8 cellular contexts compared by ENCODE assay signal in genomic region chrX:19343085-19343461, GRCh38. TPM values are rescaled to one million over a fixed set of nuclear protein-coding genes. Genes with fewer than 3 reads are reported as not detected.
DNase-seq lines count a peak whose midpoint lies in the region; ATAC-seq and TF ChIP-seq lines count a peak whose summit lies in the region.

No MANE protein-coding gene starts in this region.

- H3K27ac ChIP-seq in naive thymus-derived CD4-positive, alpha-beta T cell (ENCODE audit: low read depth, low read length), result peak overlapping the region; percentile 72

- H3K27ac Mint-ChIP-seq in IgD-negative memory B cell, result peak overlapping the region in 2 of 3 donors; percentile 73
- H3K27ac Mint-ChIP-seq in central memory CD8-positive, alpha-beta T cell (ENCODE audit: low read depth), result no peak overlapping the region
- H3K27ac Mint-ChIP-seq in naive thymus-derived CD4-positive, alpha-beta T cell, result peak overlapping the region; percentile 81 to 95 (median 88)

- CTCF ChIA-PET in naive thymus-derived CD4-positive, alpha-beta T cell (lab: Charles Lee), result no interaction called here

- no peaks in the 10 kb centered on the region for H3K9me3 Mint-ChIP-seq in IgD-negative memory B cell
- H3K9me3 Mint-ChIP-seq in central memory CD8-positive, alpha-beta T cell, result no peaks in the 10 kb centered on the region
- no peaks in the 10 kb centered on the region for H3K9me3 Mint-ChIP-seq in naive thymus-derived CD4-positive, alpha-beta T cell

- H3K4me1 ChIP-seq in naive thymus-derived CD4-positive, alpha-beta T cell (ENCODE audit: control insufficient read depth in 2 of 2, insufficient read depth in 2 of 2, low read length in 2 of 2), result peaks cover 6 to 9% of the 10 kb centered on the region in 2 donors

- TF ChIP-seq CTCF in AG09309 (IDR thresholded peaks at IDR 0.05; ENCODE audit: control insufficient read depth, insufficient read depth, low read depth, low read length, missing control alignments), result no peak

- H3K9me3 ChIP-seq in naive thymus-derived CD4-positive, alpha-beta T cell (ENCODE audit: control insufficient read depth in 2 of 3, low read length in 3 of 3), result no peaks in the 10 kb centered on the region

- H3K4me3 ChIP-seq in AG09309 (ENCODE audit: control insufficient read depth, low read depth, low read length), result peak overlapping the region; percentile 83
- peak overlapping the region; percentile 50 for H3K4me3 ChIP-seq in naive thymus-derived CD4-positive, alpha-beta T cell (ENCODE audit: low read length)

- peaks cover 5 to 14% (median 7%) of the 10 kb centered on the region in 3 donors for H3K4me1 Mint-ChIP-seq in IgD-negative memory B cell
- peaks cover 5% of the 10 kb centered on the region for H3K4me1 Mint-ChIP-seq in central memory CD8-positive, alpha-beta T cell
- peaks cover 0 to 28% (median 14%) of the 10 kb centered on the region in 7 donors for H3K4me1 Mint-ChIP-seq in naive thymus-derived CD4-positive, alpha-beta T cell

- no peak for ATAC-seq in central memory CD8-positive, alpha-beta T cell (replicated peaks; ENCODE audit: extremely low read depth, poor library complexity, severe bottlenecking)
- no peak for ATAC-seq in naive thymus-derived CD4-positive, alpha-beta T cell
- ATAC-seq in HG03045 (IDR thresholded peaks at IDR 0.05; ENCODE audit: unreplicated experiment), result no peak

- H3K4me3 Mint-ChIP-seq in IgD-negative memory B cell, result peak overlapping the region; percentile 86 to 95 (median 94)
- peak overlapping the region; percentile 87 for H3K4me3 Mint-ChIP-seq in central memory CD8-positive, alpha-beta T cell
- peak overlapping the region; percentile 79 to 90 (median 87) for H3K4me3 Mint-ChIP-seq in naive thymus-derived CD4-positive, alpha-beta T cell

- H3K36me3 ChIP-seq in naive thymus-derived CD4-positive, alpha-beta T cell (ENCODE audit: control insufficient read depth in 2 of 3, insufficient read depth in 3 of 3, low read length in 3 of 3), result no peaks in the 10 kb centered on the region

- no peaks in the 10 kb centered on the region for H3K27me3 ChIP-seq in naive thymus-derived CD4-positive, alpha-beta T cell (ENCODE audit: control insufficient read depth in 2 of 2, insufficient read depth in 2 of 2, low read length in 2 of 2)

- H3K36me3 Mint-ChIP-seq in IgD-negative memory B cell, result peaks cover 3% of the 10 kb centered on the region
- H3K36me3 Mint-ChIP-seq in central memory CD8-positive, alpha-beta T cell (ENCODE audit: insufficient read depth), result peaks cover 4% of the 10 kb centered on the region
- no peaks in the 10 kb centered on the region for H3K36me3 Mint-ChIP-seq in naive thymus-derived CD4-positive, alpha-beta T cell

- POLR2A ChIA-PET in naive thymus-derived CD4-positive, alpha-beta T cell (lab: Charles Lee), result no interaction called here

- DNase-seq in AG09309 (ENCODE audit: low read depth) (no peak), NCI-H1092 (lab: John Stamatoyannopoulos, UW) (no peak)
- DNase-seq in central memory CD8-positive, alpha-beta T cell (ENCODE audit: low spot score in 2 of 2), result no peak
- no peak for DNase-seq in naive thymus-derived CD4-positive, alpha-beta T cell
- DNase-seq in stimulated activated CD4-positive, alpha-beta T cell treated with anti-CD3 and anti-CD28 coated beads, Interleukin-4, amount 100 ng/mL, for 4 hours, result no peak
- DNase-seq in stimulated activated CD4-positive, alpha-beta T cell treated with anti-CD3 and anti-CD28 coated beads, Interleukin-2, amount 100 ng/mL, for 48 hours, result no peak

- H3K27me3 Mint-ChIP-seq in IgD-negative memory B cell, result peaks cover 2% of the 10 kb centered on the region
- peaks cover 10% of the 10 kb centered on the region for H3K27me3 Mint-ChIP-seq in central memory CD8-positive, alpha-beta T cell
- no peaks in the 10 kb centered on the region for H3K27me3 Mint-ChIP-seq in naive thymus-derived CD4-positive, alpha-beta T cell

- intact Hi-C loops in naive thymus-derived CD4-positive, alpha-beta T cell (cut with micrococcal nuclease), result loop anchor here (1.0 to 10.0 kb wide), 11 partner anchors 8 to 1606 kb away; partner anchors contain the start of genes PHKA2 (in 2 of the 2), SCML1 (in 2 of the 2), CDKL5 (in 1 of the 2) and EIF1AX (in 1 of the 2)

RNA-seq across cellular contexts. Expression of gene PDHA1, which starts 0.7 kb away (rescaled TPM):
- polyA plus RNA-seq in IgD-negative memory B cell, result 96.4 TPM
- 100 to 1,000 TPM; 113 to 123 (median 119) TPM for total RNA-seq in naive thymus-derived CD4-positive, alpha-beta T cell
- 10 to 100 TPM; 62.9 to 71.9 TPM for polyA plus RNA-seq in naive thymus-derived CD4-positive, alpha-beta T cell
